In genomic region chr21:33969600-33969999, GRCh38 we compare ENCODE assay signal across 19 cellular contexts. TPM values are rescaled to one million over a fixed set of nuclear protein-coding genes. Genes with fewer than 3 reads are reported as not detected.
DNase-seq lines count a peak whose midpoint lies in the region; ATAC-seq and TF ChIP-seq lines count a peak whose summit lies in the region.
"Had no signal": no experiment of that assay in that cellular context is flagged by ENCODE, and none has a peak within 500 bp of the region (broad histone marks: within the 10 kb centered on the region; RNA-seq: fewer than 3 reads in every experiment).

No MANE protein-coding gene starts in this region.

- no peaks in the 10 kb centered on the region for H3K9me3 Mint-ChIP-seq in CD8-positive, alpha-beta T cell
- no peaks in the 10 kb centered on the region for H3K9me3 Mint-ChIP-seq in osteocyte (ENCODE audit: unreplicated experiment)

- no peaks in the 10 kb centered on the region for H3K27me3 ChIP-seq in CD8-positive, alpha-beta T cell (ENCODE audit: insufficient read depth, low read length)
- H3K27me3 ChIP-seq in Panc1 (ENCODE audit: control insufficient read depth, insufficient read depth, low read length) (no peaks in the 10 kb centered on the region), aorta (ENCODE audit: control insufficient read depth in 1 of 2, insufficient read depth in 2 of 2, low read length in 1 of 2) (no peaks in the 10 kb centered on the region)
- H3K27me3 ChIP-seq: testis had no signal

- H3K4me3 Mint-ChIP-seq in CD8-positive, alpha-beta T cell: no peak overlapping the region
- peak overlapping the region; percentile 2 for H3K4me3 Mint-ChIP-seq in osteocyte (ENCODE audit: unreplicated experiment)
- H3K4me3 Mint-ChIP-seq: activated naive CD8-positive, alpha-beta T cell treated with anti-CD3 and anti-CD28 coated beads for 36 hours; activated T-helper 1 cell treated with anti-CD3 and anti-CD28 coated beads, Interleukin-12 subunit alpha, Interleukin-12 subunit beta, Interleukin-2, Interleukin-4 antibody, amounts not matched to agents 30 ng/mL and 10 ng/mL and 1 ng/mL, durations not matched to agents 14 hours and 24 hours and 36 hours; brain; T-helper 1 cell treated with Interleukin-12 subunit alpha and Interleukin-12 subunit beta and Interleukin-4 antibody, amounts not matched to agents 30 μg/mL and 1 μg/mL, for 36 hours had no signal

- peaks cover 53% of the 10 kb centered on the region for H3K36me3 Mint-ChIP-seq in CD8-positive, alpha-beta T cell
- H3K36me3 Mint-ChIP-seq in osteocyte (ENCODE audit: unreplicated experiment): no peaks in the 10 kb centered on the region
- H3K36me3 Mint-ChIP-seq: brain had no signal

- DNase-seq in CD8-positive, alpha-beta T cell: no peak
- DNase-seq in Panc1 (ENCODE audit: low read depth, low spot score) (no peak), left ventricle myocardium superior (no peak), osteocyte (ENCODE audit: extremely low spot score, unreplicated experiment) (peak; percentile 19), aorta (no peak), SKM-1 (lab: John Stamatoyannopoulos, UW; ENCODE audit: unreplicated experiment) (no peak)
- no peak for DNase-seq in activated CD4-positive, alpha-beta T cell treated with anti-CD3 and anti-CD28 coated beads for 4 hours
- DNase-seq: activated naive CD8-positive, alpha-beta T cell treated with anti-CD3 and anti-CD28 coated beads for 36 hours; Calu3; kidney; midbrain; NCI-H1417; NCI-H524; stimulated activated CD4-positive, alpha-beta T cell treated with anti-CD3 and anti-CD28 coated beads, Interleukin-15, amount 100 ng/mL, for 24 hours; testis; WERI-Rb-1 had no signal

- no peaks in the 10 kb centered on the region for H3K9me3 ChIP-seq in CD8-positive, alpha-beta T cell (ENCODE audit: low read length)
- no peaks in the 10 kb centered on the region for H3K9me3 ChIP-seq in Panc1 (ENCODE audit: control insufficient read depth, insufficient read depth, low read depth, low read length)
- no peaks in the 10 kb centered on the region for H3K9me3 ChIP-seq in aorta (ENCODE audit: control insufficient read depth, low read length)
- H3K9me3 ChIP-seq: testis had no signal

- POLR2A ChIA-PET in CD8-positive, alpha-beta T cell (lab: Charles Lee): interaction anchor here (0.9 to 1.3 kb wide), 4 partner anchors 8 to 46 kb away, joined by 3 read pairs; no protein-coding TSS in a partner anchor
- POLR2A ChIA-PET in Panc1 (lab: Charles Lee): no interaction called here

- no peaks in the 10 kb centered on the region for H3K36me3 ChIP-seq in CD8-positive, alpha-beta T cell (ENCODE audit: insufficient read depth, low read length)
- H3K36me3 ChIP-seq in Panc1 (ENCODE audit: control insufficient read depth, insufficient read depth, low read length) (no peaks in the 10 kb centered on the region; the same call in 1 of the 2 replicates), aorta (ENCODE audit: control insufficient read depth in 1 of 2, insufficient read depth in 2 of 2, low read length in 1 of 2) (no peaks in the 10 kb centered on the region)
- H3K36me3 ChIP-seq: WERI-Rb-1 had no signal

- H3K27ac ChIP-seq in CD8-positive, alpha-beta T cell (ENCODE audit: low read depth, low read length): no peak overlapping the region
- peak overlapping the region; percentile 67; the same call in 1 of the 2 replicates for H3K27ac ChIP-seq in Panc1 (ENCODE audit: low read length)
- H3K27ac ChIP-seq in aorta (ENCODE audit: low read depth in 1 of 2, low read length in 2 of 2): peak overlapping the region in 1 of 2 donors; percentile 55
- H3K27ac ChIP-seq: testis, WERI-Rb-1 had no signal

- H3K4me3 ChIP-seq in CD8-positive, alpha-beta T cell (ENCODE audit: low read depth, low read length): no peak overlapping the region
- H3K4me3 ChIP-seq in Panc1 (ENCODE audit: low read depth in 2 of 2, low read length in 2 of 2) (no peak overlapping the region), aorta (ENCODE audit: low read length in 2 of 2) (no peak overlapping the region)
- H3K4me3 ChIP-seq: testis had no signal

- CTCF ChIA-PET in CD8-positive, alpha-beta T cell (lab: Charles Lee): interaction anchor here (1.0 to 1.9 kb wide), 5 partner anchors 21 to 232 kb away, joined by 3 to 5 read pairs (median 4); no protein-coding TSS in a partner anchor
- CTCF ChIA-PET in Panc1 (lab: Charles Lee): no interaction called here

- H3K27me3 Mint-ChIP-seq in CD8-positive, alpha-beta T cell (ENCODE audit: low read depth): no peaks in the 10 kb centered on the region
- H3K27me3 Mint-ChIP-seq in osteocyte (ENCODE audit: unreplicated experiment): no peaks in the 10 kb centered on the region
- H3K27me3 Mint-ChIP-seq: activated naive CD8-positive, alpha-beta T cell treated with anti-CD3 and anti-CD28 coated beads for 36 hours; brain had no signal

- in situ Hi-C loops in Panc1 (cut with HindIII; ENCODE audit: low pct_unique_long_range_greater_than_20kb, low sequenced_read_pairs): no loop called here

- no peak for TF ChIP-seq CTCF in CD8-positive, alpha-beta T cell (IDR thresholded peaks at IDR 0.05)
- TF ChIP-seq CTCF in Panc1 (IDR thresholded peaks at IDR 0.05) (no peak), osteocyte (IDR thresholded peaks at IDR 0.05) (no peak)

- no peak for ATAC-seq in CD8-positive, alpha-beta T cell
- ATAC-seq in Panc1 (no peak), left ventricle myocardium superior (peak; percentile 18), aorta (ENCODE audit: low FRiP score) (no peak)

- BruUV-seq in Panc1 (replicated peaks; lab: Mats Ljungman, UMichigan): no TSS peak

- intact Hi-C loops in CD8-positive, alpha-beta T cell (cut with DNase I, micrococcal nuclease): no loop called here
- intact Hi-C loops in Panc1 (cut with micrococcal nuclease; ENCODE audit: unreplicated experiment) (no loop called here), left ventricle myocardium superior (cut with micrococcal nuclease) (no loop called here), aorta (cut with DNase I) (loop anchor here in 1 of 2 donors (5.0 kb wide), 1 partner anchor 103 kb away; the partner anchor contains the start of genes MRPS6 and SLC5A3)

- WGBS in aorta, 2 donors: 66 to 70% methylated on average over 3 of the region's 3 CpGs

- peaks cover 14% of the 10 kb centered on the region for H3K4me1 Mint-ChIP-seq in CD8-positive, alpha-beta T cell (ENCODE audit: low read depth)
- peaks cover 58% of the 10 kb centered on the region for H3K4me1 Mint-ChIP-seq in osteocyte (ENCODE audit: unreplicated experiment)

- peaks cover 5% of the 10 kb centered on the region for H3K4me1 ChIP-seq in CD8-positive, alpha-beta T cell (ENCODE audit: insufficient read depth, low read length)
- H3K4me1 ChIP-seq in Panc1 (ENCODE audit: control insufficient read depth, insufficient read depth, low read length) (peaks cover 35% of the 10 kb centered on the region), aorta (ENCODE audit: control insufficient read depth in 1 of 2, insufficient read depth in 2 of 2, low read length in 2 of 2) (peaks cover 0 to 7% of the 10 kb centered on the region in 2 donors)
- H3K4me1 ChIP-seq: testis had no signal

- peak overlapping the region; percentile 37 for H3K27ac Mint-ChIP-seq in CD8-positive, alpha-beta T cell
- peak overlapping the region; percentile 81 for H3K27ac Mint-ChIP-seq in osteocyte (ENCODE audit: unreplicated experiment)
- H3K27ac Mint-ChIP-seq: activated naive CD8-positive, alpha-beta T cell treated with anti-CD3 and anti-CD28 coated beads for 36 hours; activated T-helper 1 cell treated with anti-CD3 and anti-CD28 coated beads, Interleukin-12 subunit alpha, Interleukin-12 subunit beta, Interleukin-2, Interleukin-4 antibody, amounts not matched to agents 30 ng/mL and 10 ng/mL and 1 ng/mL, durations not matched to agents 14 hours and 24 hours and 36 hours; T-helper 1 cell treated with Interleukin-12 subunit alpha and Interleukin-12 subunit beta and Interleukin-4 antibody, amounts not matched to agents 30 μg/mL and 1 μg/mL, for 36 hours had no signal

RNA-seq across cellular contexts. Expression of gene ATP5PO, which starts 54.0 kb away (rescaled TPM):
- total RNA-seq in CD8-positive, alpha-beta T cell: 100 to 1,000 TPM; 129 to 143 TPM
- total RNA-seq in Panc1 (2021; ENCODE audit: unreplicated experiment) (190 TPM), left ventricle myocardium superior (850 TPM), osteocyte (150 and 152 TPM in 2 replicates), aorta (100 to 1,000 TPM; 112 to 119 TPM)
- polyA plus RNA-seq in Panc1 (2012; ENCODE audit: insufficient read length): 219 TPM
- polyA plus RNA-seq in aorta: 100 to 1,000 TPM; 234 to 461 TPM
